Comparison of ENCODE assay signal across 5 cellular contexts in the genomic region with DNA sequence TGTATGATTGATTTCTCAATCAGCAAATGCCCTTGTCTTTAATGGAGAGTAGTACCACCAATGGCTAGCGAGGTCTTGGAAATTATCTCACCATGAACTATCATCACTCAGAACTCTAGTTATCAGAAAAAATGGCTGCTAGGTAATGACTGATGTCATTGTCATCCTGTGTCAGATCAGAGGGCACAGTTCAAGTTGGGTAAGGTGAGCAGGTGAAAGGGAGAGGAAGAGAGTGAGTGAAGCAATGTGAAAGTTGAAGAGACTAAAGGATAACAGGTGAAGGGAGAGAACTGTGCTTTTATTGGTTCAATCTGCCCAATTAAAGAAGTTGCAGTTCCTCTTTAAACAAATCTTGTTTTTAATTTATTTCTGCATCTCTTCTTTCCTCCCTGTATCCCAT.
DNase-seq lines count a peak whose midpoint lies in the region; ATAC-seq, FAIRE-seq and TF ChIP-seq lines count a peak whose summit lies in the region.
"Not testable (repeated sequence)": the region's sequence is repeated elsewhere in the genome, so short reads cannot be mapped to it uniquely, and the experiment has no call there.

No MANE protein-coding gene starts in this region.

- BruUV-seq in Panc1 (replicated peaks; lab: Mats Ljungman, UMichigan) = TSS peak; percentile 53
- BruUV-seq in HepG2 (replicated peaks; lab: Mats Ljungman, UMichigan) = not testable (repeated sequence)

- not testable (repeated sequence) for H3K27ac ChIP-seq in Panc1 (ENCODE audit: low read length); HepG2 (ENCODE audit: extremely low read length, insufficient read depth, low read length)

- H3K4me2 ChIP-seq in HepG2 (ENCODE audit: low read depth, low read length) = not testable (repeated sequence)

- TF ChIP-seq EP300 in HepG2 (IDR thresholded peaks at IDR 0.05; ENCODE audit: low read depth in 2 of 2, low read length in 2 of 2); HepG2 (CRISPR knock-in tag; IDR thresholded peaks at IDR 0.05; ENCODE audit: borderline replicate concordance): not testable (repeated sequence)

- H3K9me3 ChIP-seq in Panc1 (ENCODE audit: control insufficient read depth, insufficient read depth, low read depth, low read length); HepG2 (ENCODE audit: low read length): not testable (repeated sequence)

- H3K4me1 ChIP-seq in Panc1 (ENCODE audit: control insufficient read depth, insufficient read depth, low read length); HepG2 (ENCODE audit: insufficient read depth, low read length): not testable (repeated sequence)

- in situ Hi-C loops in Panc1 (cut with HindIII; ENCODE audit: low pct_unique_long_range_greater_than_20kb, low sequenced_read_pairs); HepG2 (cut with HindIII; ENCODE audit: extremely low pct_ligation_motif_present, low pct_unique_long_range_greater_than_20kb): not testable (repeated sequence)

- not testable (repeated sequence) for H3K36me3 Mint-ChIP-seq in activated naive CD8-positive, alpha-beta T cell treated with anti-CD3 and anti-CD28 coated beads, Interleukin-2, amount 50 U/mL, for 24 hours (ENCODE audit: low read depth); memory B cell

- TF ChIP-seq RAD21 in HepG2 (CRISPR knock-in tag; IDR thresholded peaks at IDR 0.05) = not testable (repeated sequence)

- FAIRE-seq in HepG2 (lab: Jason Lieb, UNC) = not testable (repeated sequence)

- not testable (repeated sequence) for H4K20me1 ChIP-seq in HepG2 (ENCODE audit: insufficient read depth, low read length)

- intact Hi-C loops in Panc1 (cut with micrococcal nuclease; ENCODE audit: unreplicated experiment); left colon (cut with DNase I, micrococcal nuclease); HepG2 (cut with micrococcal nuclease; ENCODE audit: unreplicated experiment): not testable (repeated sequence)

- not testable (repeated sequence) for H3K27ac Mint-ChIP-seq in activated naive CD8-positive, alpha-beta T cell treated with anti-CD3 and anti-CD28 coated beads, Interleukin-2, amount 50 U/mL, for 24 hours; memory B cell

- not testable (repeated sequence) for ATAC-seq in Panc1
- peak; percentile 15 for ATAC-seq in activated naive CD8-positive, alpha-beta T cell treated with anti-CD3 and anti-CD28 coated beads, Interleukin-2, amount 50 U/mL, for 24 hours
- ATAC-seq in left colon (peak; percentile 35), HepG2 (peak; percentile 44; the same call in 1 of the 3 replicates), memory B cell (ENCODE audit: low read depth) (peak; percentile 18)

- not testable (repeated sequence) for H3K27me3 Mint-ChIP-seq in activated naive CD8-positive, alpha-beta T cell treated with anti-CD3 and anti-CD28 coated beads, Interleukin-2, amount 50 U/mL, for 24 hours; memory B cell

- H3K9me3 Mint-ChIP-seq in activated naive CD8-positive, alpha-beta T cell treated with anti-CD3 and anti-CD28 coated beads, Interleukin-2, amount 50 U/mL, for 24 hours; memory B cell: not testable (repeated sequence)

- CTCF ChIA-PET in Panc1 (lab: Charles Lee); HepG2 (lab: Yijun Ruan, JAX; ENCODE audit: low intra/inter-chr PET ratio, low total read pairs): not testable (repeated sequence)

- not testable (repeated sequence) for H3K36me3 ChIP-seq in Panc1 (ENCODE audit: control insufficient read depth, insufficient read depth, low read length); HepG2 (replicated peaks in 1 of 2; ENCODE audit: control insufficient read depth in 1 of 2, insufficient read depth in 2 of 2, low read length in 2 of 2)

- TF ChIP-seq CTCF in Panc1 (IDR thresholded peaks at IDR 0.05); HepG2 (CRISPR knock-in tag; IDR thresholded peaks at IDR 0.05): not testable (repeated sequence)

- POLR2A ChIA-PET in Panc1 (lab: Charles Lee); HepG2 (lab: Yijun Ruan, JAX): not testable (repeated sequence)

- not testable (repeated sequence) for TF ChIP-seq POLR2A in HepG2 (IDR thresholded peaks at IDR 0.05; ENCODE audit: insufficient read depth in 1 of 2, low read depth in 2 of 2, low read length in 2 of 2)

- DNase-seq in Panc1 (ENCODE audit: low read depth, low spot score); activated naive CD8-positive, alpha-beta T cell treated with anti-CD3 and anti-CD28 coated beads, Interleukin-2, amount 50 U/mL, for 24 hours; left colon; HepG2 (ENCODE audit: low spot score); memory B cell (ENCODE audit: low spot score in 2 of 2): not testable (repeated sequence)

- H3K4me3 Mint-ChIP-seq in activated naive CD8-positive, alpha-beta T cell treated with anti-CD3 and anti-CD28 coated beads, Interleukin-2, amount 50 U/mL, for 24 hours; memory B cell: not testable (repeated sequence)

- H3K4me3 ChIP-seq in Panc1 (ENCODE audit: low read depth in 2 of 2, low read length in 2 of 2); HepG2 (replicated peaks in 1 of 3; ENCODE audit: insufficient read depth in 1 of 3, low read depth in 2 of 3, low read length in 3 of 3): not testable (repeated sequence)

- H3K4me1 Mint-ChIP-seq in activated naive CD8-positive, alpha-beta T cell treated with anti-CD3 and anti-CD28 coated beads, Interleukin-2, amount 50 U/mL, for 24 hours; memory B cell: not testable (repeated sequence)

- not testable (repeated sequence) for H2AFZ ChIP-seq in HepG2 (ENCODE audit: low read length)

- not testable (repeated sequence) for H3K9ac ChIP-seq in HepG2 (ENCODE audit: insufficient read depth, low read depth, low read length)

- not testable (repeated sequence) for H3K79me2 ChIP-seq in HepG2 (ENCODE audit: insufficient read depth, low read length)

- WGBS in HepG2 (ENCODE audit: low lambda C conversion rate) = no CpG with 5 or more reads among the region's 1 CpG

- H3K27me3 ChIP-seq in Panc1 (ENCODE audit: control insufficient read depth, insufficient read depth, low read length); HepG2 (ENCODE audit: control insufficient read depth in 1 of 2, insufficient read depth in 2 of 2, low read length in 2 of 2): not testable (repeated sequence)
